In genomic region chr12:11794751-11795150, GRCh38 we compare ENCODE assay signal across 23 cellular contexts.
DNase-seq lines count a peak whose midpoint lies in the region; ATAC-seq and TF ChIP-seq lines count a peak whose summit lies in the region.
"Had no signal": no experiment of that assay in that cellular context is flagged by ENCODE, and none has a peak within 500 bp of the region (broad histone marks: within the 10 kb centered on the region; RNA-seq: fewer than 3 reads in every experiment).

No MANE protein-coding gene starts in this region.

- intact Hi-C loops in breast epithelium (cut with DNase I; ENCODE audit: low total_unique reads) (no loop called here), mammary epithelial cell (cut with micrococcal nuclease) (loop anchor here (5.0 kb wide), 1 partner anchor 142 kb away; no protein-coding TSS in a partner anchor), colonic mucosa (cut with DNase I) (no loop called here)

- no peaks in the 10 kb centered on the region for H4K20me1 ChIP-seq in mammary epithelial cell (ENCODE audit: insufficient read depth, low read length)

- H3K4me2 ChIP-seq in mammary epithelial cell (ENCODE audit: insufficient read depth, low read depth, low read length) = no peak overlapping the region

- TF ChIP-seq POLR2A in breast epithelium (IDR thresholded peaks at IDR 0.05) = no peak

- H3K4me1 ChIP-seq in breast epithelium (peaks cover 5 to 26% of the 10 kb centered on the region in 2 donors), mammary epithelial cell (ENCODE audit: insufficient read depth, low read length) (peaks cover 45% of the 10 kb centered on the region), colonic mucosa (peaks cover 12% of the 10 kb centered on the region), muscle layer of duodenum (ENCODE audit: control insufficient read depth in 1 of 2, insufficient read depth in 2 of 2, low read length in 2 of 2) (peaks cover 15 to 47% of the 10 kb centered on the region in 2 donors), thymus (ENCODE audit: control insufficient read depth, insufficient read depth, low read length) (peaks cover 34% of the 10 kb centered on the region)

- CTCF ChIA-PET in mammary epithelial cell (lab: Charles Lee; ENCODE audit: low non-redundant PET) = interaction anchor here (0.6 kb wide), 1 partner anchor 433 kb away, joined by 3 read pairs; no protein-coding TSS in a partner anchor

- dilution Hi-C loops in mammary epithelial cell (cut with HindIII; ENCODE audit: low sequenced_read_pairs) = no loop called here

- no peak overlapping the region for H2AFZ ChIP-seq in mammary epithelial cell (ENCODE audit: low read depth, low read length)

- ATAC-seq in GM19463 (IDR thresholded peaks at IDR 0.05; ENCODE audit: unreplicated experiment) = no peak

- in situ Hi-C loops in mammary epithelial cell (cut with MboI; ENCODE audit: low sequenced_read_pairs in 2 of 2) = no loop called here

- H3K27ac ChIP-seq in breast epithelium (peak overlapping the region; percentile 82), mammary epithelial cell (ENCODE audit: insufficient read depth, low read depth, low read length) (no peak overlapping the region), colonic mucosa (peak overlapping the region; percentile 72), muscle layer of duodenum (ENCODE audit: low read length) (peak overlapping the region; percentile 59), thymus (ENCODE audit: low read depth) (peak overlapping the region; percentile 31)

- peaks cover 56% of the 10 kb centered on the region for H3K79me2 ChIP-seq in mammary epithelial cell (ENCODE audit: insufficient read depth, low read length)

- no peak overlapping the region for H3K9ac ChIP-seq in mammary epithelial cell (ENCODE audit: insufficient read depth, low read length)
- H3K9ac ChIP-seq in colonic mucosa (ENCODE audit: low read depth in 2 of 2, low read length in 2 of 2) = no peak overlapping the region

- H3K36me3 ChIP-seq in breast epithelium (no peaks in the 10 kb centered on the region), mammary epithelial cell (ENCODE audit: insufficient read depth, low read length) (no peaks in the 10 kb centered on the region), colonic mucosa (no peaks in the 10 kb centered on the region), muscle layer of duodenum (ENCODE audit: control insufficient read depth in 1 of 2, insufficient read depth in 2 of 2, low read length in 2 of 2) (peaks cover 0 to 4% of the 10 kb centered on the region in 2 donors), thymus (ENCODE audit: control insufficient read depth, insufficient read depth) (peaks cover 18% of the 10 kb centered on the region)

- H3K9me3 ChIP-seq in breast epithelium (no peaks in the 10 kb centered on the region), mammary epithelial cell (replicated peaks; ENCODE audit: insufficient read depth, low read length) (no peaks in the 10 kb centered on the region), colonic mucosa (no peaks in the 10 kb centered on the region), muscle layer of duodenum (ENCODE audit: control insufficient read depth in 1 of 2, low read length in 2 of 2) (no peaks in the 10 kb centered on the region), thymus (ENCODE audit: control insufficient read depth) (no peaks in the 10 kb centered on the region)

- 97% methylated on average over 4 of the region's 4 CpGs for WGBS in mammary epithelial cell (ENCODE audit: low coverage, missing lambda C conversion rate)
- WGBS in thymus = 89% methylated on average over 4 of the region's 4 CpGs

- BruUV-seq in mammary epithelial cell (replicated peaks; lab: Mats Ljungman, UMichigan) = no TSS peak

- no peak for TF ChIP-seq CTCF in breast epithelium (IDR thresholded peaks at IDR 0.05)
- TF ChIP-seq CTCF in mammary epithelial cell (conservative IDR thresholded peaks at IDR 0.05 in 1 of 2, IDR thresholded peaks at IDR 0.05 in 1 of 2; ENCODE audit: extremely low read depth in 1 of 2, insufficient read depth in 1 of 2, low read depth in 1 of 2, low read length in 2 of 2) = no peak
- TF ChIP-seq CTCF in colonic mucosa (IDR thresholded peaks at IDR 0.05) = no peak

- H3K27me3 ChIP-seq in breast epithelium (no peaks in the 10 kb centered on the region), mammary epithelial cell (ENCODE audit: insufficient read depth, low read length) (no peaks in the 10 kb centered on the region), colonic mucosa (no peaks in the 10 kb centered on the region), muscle layer of duodenum (ENCODE audit: low read depth, low read length) (no peaks in the 10 kb centered on the region), thymus (ENCODE audit: control insufficient read depth, insufficient read depth) (no peaks in the 10 kb centered on the region)

- H3K4me3 ChIP-seq in breast epithelium (no peak overlapping the region), mammary epithelial cell (replicated peaks in 1 of 3; ENCODE audit: insufficient read depth in 1 of 3, low read depth in 2 of 3, low read length in 3 of 3) (no peak overlapping the region), colonic mucosa (no peak overlapping the region), muscle layer of duodenum (ENCODE audit: low read depth in 1 of 2, low read length in 2 of 2) (peak overlapping the region in 1 of 2 donors; percentile 37), thymus (ENCODE audit: low read length) (no peak overlapping the region)
- H3K4me3 ChIP-seq: skin epidermis had no signal

- no peak for DNase-seq in breast epithelium (ENCODE audit: low spot score in 2 of 2)
- no peak for DNase-seq in mammary epithelial cell
- DNase-seq in colonic mucosa = no peak
- no peak for DNase-seq in NCI-H187 (lab: John Stamatoyannopoulos, UW)
- no peak for DNase-seq in NOMO-1 treated with dmso at 0.1 percent for 144 hours (lab: John Stamatoyannopoulos, UW; ENCODE audit: unreplicated experiment)
- DNase-seq: 8988T; activated CD4-positive, alpha-beta T cell treated with anti-CD3 and anti-CD28 coated beads, Interleukin-2, amount 10 ng/mL, durations not matched to agents 24 days and 14 days; activated naive CD4-positive, alpha-beta T cell treated with anti-CD3 and anti-CD28 coated beads, Interleukin-2, amount 10 ng/mL, durations not matched to agents 7 days and 5 days; activated T-cell treated with anti-CD3 and anti-CD28 coated beads for 4 hours; DMS153; GOT3; KG1; midbrain; NCI-H1092; NCI-H2107; NCI-H526 treated with DMSO at 0.1 percent for 48 hours; stimulated activated CD4-positive, alpha-beta T cell treated with anti-CD3 and anti-CD28 coated beads, Interleukin-4, amount 100 ng/mL, for 4 hours; stimulated activated CD8-positive, alpha-beta memory T cell treated with anti-CD3 and anti-CD28 coated beads, Interleukin-4, amount 100 ng/mL, for 48 hours; trophoblast cell had no signal
